In the genomic region with DNA sequence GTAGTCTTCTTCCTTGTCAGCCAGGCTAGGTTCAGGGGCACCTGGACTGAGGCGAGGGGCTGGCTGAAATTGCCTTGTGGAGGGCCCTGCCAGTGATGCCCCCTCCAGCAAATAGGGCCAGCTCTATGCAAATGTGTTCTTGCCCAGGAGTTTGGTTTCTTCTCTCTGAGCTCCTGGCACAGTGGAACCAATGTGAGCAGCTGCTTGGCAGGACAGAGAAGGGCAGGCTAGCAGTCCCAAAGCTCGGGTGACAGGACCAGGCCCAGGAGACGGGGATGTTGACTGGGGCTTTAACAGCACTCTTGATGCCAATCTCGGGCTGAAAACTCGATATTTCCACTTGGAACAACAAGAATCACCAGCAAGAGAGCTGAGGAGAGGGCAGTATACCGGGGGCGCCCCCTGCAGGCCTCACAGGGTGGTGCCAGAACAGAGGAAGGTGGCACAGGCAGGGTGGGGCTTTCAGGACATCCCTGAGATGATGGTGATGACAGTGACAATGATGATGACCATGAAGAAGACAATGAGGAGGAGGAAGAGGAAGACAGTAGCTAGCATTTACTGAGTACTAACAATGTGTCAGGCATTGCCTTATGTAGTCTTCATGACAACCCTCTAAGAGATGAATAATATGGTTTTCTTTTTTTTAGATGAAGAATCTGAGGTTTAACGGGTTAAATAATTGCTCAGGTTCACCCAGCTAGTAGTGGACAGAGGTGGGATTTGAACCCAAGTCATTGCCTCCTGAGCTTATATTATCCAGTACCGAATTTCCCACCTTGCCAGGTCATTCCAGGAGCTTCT, we compare ENCODE assay signal across 1 cellular context.
A peak's percentile ranks its signal among the peaks of the same experiment; 100 is the strongest.
TF ChIP-seq lines count a peak whose summit lies in the region.

No MANE protein-coding gene starts in this region.

TF ChIP-seq in GM12878, 131 proteins besides CTCF, POLR2A, EP300 and RAD21:
- TF ChIP-seq SMC3 (IDR thresholded peaks at IDR 0.05; ENCODE audit: borderline replicate concordance, low read length) (peak; percentile 63; the same call in 1 of the 2 replicates), IKZF1 (conservative IDR thresholded peaks at IDR 0.05) (no peak), TCF3 (IDR thresholded peaks at IDR 0.05; ENCODE audit: borderline replicate concordance, insufficient read depth, low read depth, low read length) (no peak), CREM (IDR thresholded peaks at IDR 0.05; ENCODE audit: low read depth) (no peak), PAX5 (IDR thresholded peaks at IDR 0.05; ENCODE audit: borderline replicate concordance, low read depth, low read length) (no peak), MEF2B (IDR thresholded peaks at IDR 0.05; ENCODE audit: partially characterized antibody, poor library complexity, severe bottlenecking) (no peak)
